Comparison of ENCODE assay signal across 18 cellular contexts in genomic region chrX:71626576-71626975, GRCh38. TPM values are rescaled to one million over a fixed set of nuclear protein-coding genes. Genes with fewer than 3 reads are reported as not detected.
A peak's percentile ranks its signal among the peaks of the same experiment; 100 is the strongest.
DNase-seq lines count a peak whose midpoint lies in the region; ATAC-seq and TF ChIP-seq lines count a peak whose summit lies in the region.
"Had no signal": no experiment of that assay in that cellular context is flagged by ENCODE, and none has a peak within 500 bp of the region (broad histone marks: within the 10 kb centered on the region; RNA-seq: fewer than 3 reads in every experiment).

No MANE protein-coding gene starts in this region.

- peaks cover 44% of the 10 kb centered on the region for H3F3A ChIP-seq in MM.1S (ENCODE audit: insufficient read depth, low read length)

- intact Hi-C loops in colonic mucosa (cut with DNase I) = no loop called here
- intact Hi-C loops in mucosa of descending colon (cut with DNase I, micrococcal nuclease) = no loop called here
- intact Hi-C loops in stomach (cut with DNase I; ENCODE audit: low total_unique reads) = no loop called here

- CTCF ChIA-PET in HEK293T (lab: Yijun Ruan, JAX) = no interaction called here

- no peak for TF ChIP-seq POLR2A in stomach (IDR thresholded peaks at IDR 0.05)

- H3K36me3 ChIP-seq in MM.1S (replicated peaks; ENCODE audit: insufficient read depth, low read length) (no peaks in the 10 kb centered on the region), colonic mucosa (no peaks in the 10 kb centered on the region), mucosa of descending colon (ENCODE audit: low read depth) (no peaks in the 10 kb centered on the region), stomach (no peaks in the 10 kb centered on the region)
- H3K36me3 ChIP-seq: BLaER1 treated with 17β-estradiol and CSF1 and Interleukin-3, amounts not matched to agents 10 nM and 100 nM; HAP-1 had no signal

- no peaks in the 10 kb centered on the region for H3K9me3 ChIP-seq in MM.1S (replicated peaks; ENCODE audit: insufficient read depth, low read length)
- no peaks in the 10 kb centered on the region for H3K9me3 ChIP-seq in colonic mucosa
- no peaks in the 10 kb centered on the region for H3K9me3 ChIP-seq in mucosa of descending colon
- H3K9me3 ChIP-seq in stomach = no peaks in the 10 kb centered on the region
- H3K9me3 ChIP-seq: BLaER1 treated with 17β-estradiol and CSF1 and Interleukin-3, amounts not matched to agents 10 nM and 100 nM; HAP-1; SK-N-SH had no signal

- H3K27ac ChIP-seq in MM.1S (ENCODE audit: low read length) (peak overlapping the region; percentile 97; the same call in 1 of the 2 replicates), colonic mucosa (peak overlapping the region; percentile 47), stomach (no peak overlapping the region)
- H3K27ac ChIP-seq: BLaER1 treated with 17β-estradiol and CSF1 and Interleukin-3, amounts not matched to agents 10 nM and 100 nM had no signal

- no peak overlapping the region for H3K9ac ChIP-seq in MM.1S (ENCODE audit: low read length)
- peak overlapping the region in 1 of 2 donors; percentile 48 for H3K9ac ChIP-seq in colonic mucosa (ENCODE audit: low read depth in 2 of 2, low read length in 2 of 2)
- H3K9ac ChIP-seq: BLaER1 treated with 17β-estradiol and CSF1 and Interleukin-3, amounts not matched to agents 10 nM and 100 nM; SK-N-SH had no signal

- no peak for DNase-seq in MM.1S
- peak; percentile 78 for DNase-seq in colonic mucosa
- DNase-seq in mucosa of descending colon = peak; percentile 67 to 78 (median 72)
- peak; percentile 35 for DNase-seq in stomach
- no peak for DNase-seq in activated naive CD4-positive, alpha-beta T cell (lab: John Stamatoyannopoulos, UW)
- no peak for DNase-seq in HEK293T (ENCODE audit: extremely low spot score)
- DNase-seq: DMS79 treated with DMSO at 0.1 percent for 48 hours, NCI-H1105 treated with DMSO at 0.1 percent for 48 hours, NCI-H1694 treated with DMSO at 0.1 percent for 48 hours, NCI-H345, NCI-H524 treated with DMSO at 0.1 percent for 48 hours, RPMI8226, SHP77 treated with DMSO at 0.1 percent for 48 hours, SK-N-SH had no signal

- no peaks in the 10 kb centered on the region for H3K79me2 ChIP-seq in MM.1S (ENCODE audit: low read length)

- H3K27me3 ChIP-seq in MM.1S (replicated peaks; ENCODE audit: insufficient read depth, low read length) (no peaks in the 10 kb centered on the region), colonic mucosa (no peaks in the 10 kb centered on the region), stomach (no peaks in the 10 kb centered on the region)

- no peak overlapping the region for H3K4me3 ChIP-seq in MM.1S (ENCODE audit: low read length)
- H3K4me3 ChIP-seq in colonic mucosa = no peak overlapping the region
- H3K4me3 ChIP-seq in mucosa of descending colon = no peak overlapping the region
- no peak overlapping the region for H3K4me3 ChIP-seq in stomach
- H3K4me3 ChIP-seq: BLaER1 treated with 17β-estradiol and CSF1 and Interleukin-3, amounts not matched to agents 10 nM and 100 nM; HAP-1 had no signal

- POLR2A ChIA-PET in HEK293T (lab: Yijun Ruan, JAX) = no interaction called here

- H3K9me2 ChIP-seq in MM.1S (replicated peaks; ENCODE audit: insufficient read depth, low read length) = no peaks in the 10 kb centered on the region
- H3K9me2 ChIP-seq: SK-N-SH had no signal

- ATAC-seq in mucosa of descending colon = peak; percentile 61
- no peak for ATAC-seq in GM21529 (IDR thresholded peaks at IDR 0.05; ENCODE audit: unreplicated experiment)

- 42 to 82% (median 56%) methylated on average over 3 to 6 of the region's 6 CpGs for WGBS in stomach, 5 donors

- TF ChIP-seq CTCF in MM.1S (IDR thresholded peaks at IDR 0.05; ENCODE audit: low read length) (no peak), colonic mucosa (IDR thresholded peaks at IDR 0.05) (no peak), mucosa of descending colon (IDR thresholded peaks at IDR 0.05) (no peak), stomach (IDR thresholded peaks at IDR 0.05) (no peak)

- H4K20me1 ChIP-seq in MM.1S (ENCODE audit: insufficient read depth, low read length) = no peaks in the 10 kb centered on the region

- H3K4me1 ChIP-seq in MM.1S (ENCODE audit: low read length) (peaks cover 67% of the 10 kb centered on the region), colonic mucosa (no peaks in the 10 kb centered on the region), mucosa of descending colon (ENCODE audit: low read depth) (peaks cover 33% of the 10 kb centered on the region), stomach (peaks cover 9 to 23% (median 22%) of the 10 kb centered on the region in 4 donors)
- H3K4me1 ChIP-seq: HAP-1 had no signal

- H3K4me2 ChIP-seq in MM.1S (ENCODE audit: low read depth, low read length) = no peak overlapping the region
- H3K4me2 ChIP-seq: SK-N-SH had no signal

- no peak for TF ChIP-seq EP300 in stomach (IDR thresholded peaks at IDR 0.05)

- no peak overlapping the region for H2AFZ ChIP-seq in MM.1S (ENCODE audit: low read length)

TF ChIP-seq in HEK293T, 16 proteins besides CTCF, POLR2A, EP300 and RAD21:
- no peak for TF ChIP-seq LEF1 (IDR thresholded peaks at IDR 0.05; ENCODE audit: borderline replicate concordance)
- no peak for TF ChIP-seq FOXA1 (IDR thresholded peaks at IDR 0.05)
- TF ChIP-seq NFRKB (IDR thresholded peaks at IDR 0.05) = no peak
- no peak for TF ChIP-seq FOXK2 (IDR thresholded peaks at IDR 0.05)
- TF ChIP-seq BHLHE40 (IDR thresholded peaks at IDR 0.05; ENCODE audit: borderline replicate concordance) = no peak
- TF ChIP-seq ZNF384 (IDR thresholded peaks at IDR 0.05) = no peak
- TF ChIP-seq FOXM1 (IDR thresholded peaks at IDR 0.05; ENCODE audit: borderline replicate concordance) = no peak
- no peak for TF ChIP-seq SUZ12 (IDR thresholded peaks at IDR 0.05)
- TF ChIP-seq SP1 (IDR thresholded peaks at IDR 0.05) = no peak

RNA-seq across cellular contexts. Expression of gene CXCR3, which starts 8.3 kb away (rescaled TPM):
- total RNA-seq in colonic mucosa (1 to 10 TPM; 2.1 to 3.9 TPM), mucosa of descending colon (1 to 10 TPM; 1.9 to 6.1 (median 2.1) TPM), stomach (not detected)
- 1 to 10 TPM in 1 of 3 donors, under 1 TPM in 2; 0.19 to 1.5 (median 0.28) TPM for polyA plus RNA-seq in stomach
- total RNA-seq: LHCN-M2 had no signal
- polyA plus RNA-seq: SK-N-SH had no signal

RNA-seq across cellular contexts. Expression of gene GCNA, which starts 48.3 kb away (rescaled TPM):
- under 1 TPM; 0.85 to 0.99 TPM for total RNA-seq in colonic mucosa
- total RNA-seq in mucosa of descending colon = 1 to 10 TPM; 1.2 to 2.0 (median 1.5) TPM
- total RNA-seq in stomach = 10 to 100 TPM in 2 of 5 donors, 1 to 10 TPM in 3; 1.5 to 18.3 (median 4.1) TPM
- 1 to 10 TPM in 1 of 3 donors, under 1 TPM in 2; 0.46 to 1.7 (median 0.50) TPM for polyA plus RNA-seq in stomach

Comparison
In these comparisons a context has a peak if more than half of its experiments do, and no peak if none do; other contexts are left out.
1. DNase-seq: peak in colonic mucosa (single experiment), mucosa of descending colon (3 of 3) and stomach (single experiment); none in MM.1S (single experiment), activated naive CD4-positive, alpha-beta T cell (0 of 4) and HEK293T (single experiment).
2. H3K27ac ChIP-seq: peak in MM.1S (single experiment) and colonic mucosa (single experiment); none in stomach (0 of 5).